ENCODE assay signal across 8 cellular contexts in genomic region chr16:566475-567361, GRCh38. TPM values are rescaled to one million over a fixed set of nuclear protein-coding genes. Genes with fewer than 3 reads are reported as not detected.
A peak's percentile ranks its signal among the peaks of the same experiment; 100 is the strongest.
DNase-seq lines count a peak whose midpoint lies in the region; ATAC-seq, FAIRE-seq and TF ChIP-seq lines count a peak whose summit lies in the region.

Gene NHLRC4 (plus strand): TSS chr16:567005. CDS start chr16:568048, 1,043 bp downstream.

- H3K27me3 ChIP-seq in pancreas = no peaks in the 10 kb centered on the region

- H3K36me3 ChIP-seq in pancreas = no peaks in the 10 kb centered on the region

- H3K36me3 Mint-ChIP-seq in CD14-positive monocyte = no peaks in the 10 kb centered on the region

- no peak for TF ChIP-seq CTCF in CD14-positive monocyte (IDR thresholded peaks at IDR 0.05)
- no peak for TF ChIP-seq CTCF in fibroblast of the aortic adventitia (IDR thresholded peaks at IDR 0.05; ENCODE audit: insufficient read depth, low read length)
- TF ChIP-seq CTCF in pancreas (IDR thresholded peaks at IDR 0.05) = no peak

- ATAC-seq in GM19463 (IDR thresholded peaks at IDR 0.05; ENCODE audit: unreplicated experiment) (peak; percentile 53), pancreas (peak in 3 of 4 donors; percentile 6 to 18 (median 14))

- DNase-seq in CD14-positive monocyte (ENCODE audit: low spot score) = no peak
- DNase-seq in NCI-H226 = peak; percentile 59
- peak; percentile 76 for DNase-seq in activated CD8-positive, alpha-beta memory T cell treated with anti-CD3 and anti-CD28 coated beads, Interleukin-2, amount 50 U/mL, for 48 hours
- peak; percentile 61 for DNase-seq in fibroblast of the aortic adventitia (ENCODE audit: low read depth)
- no peak for DNase-seq in pancreas
- no peak for DNase-seq in NK-92 (lab: John Stamatoyannopoulos, UW; ENCODE audit: unreplicated experiment)
- no peak for DNase-seq in NCI-H446 (lab: John Stamatoyannopoulos, UW)

- no peak for FAIRE-seq in pancreas (lab: Jason Lieb, UNC)

- WGBS in pancreas, 2 donors = 59 to 60% methylated on average over 25 to 26 of the region's 26 CpGs

- no peak within 1 kb of the TSS for H3K27ac Mint-ChIP-seq in CD14-positive monocyte

- intact Hi-C loops in CD14-positive monocyte (cut with micrococcal nuclease) (no loop called here), pancreas (cut with DNase I) (no loop called here)

- no peaks in the 10 kb centered on the region for H3K9me3 ChIP-seq in pancreas

- H3K9me3 Mint-ChIP-seq in CD14-positive monocyte = peaks cover 0 to 2% (median 0%) of the 10 kb centered on the region in 7 donors

- peaks cover 8 to 19% (median 9%) of the 10 kb centered on the region in 3 donors for H3K27me3 Mint-ChIP-seq in CD14-positive monocyte (ENCODE audit: low read depth in 3 of 3)

- H3K27ac ChIP-seq in pancreas = no peak within 1 kb of the TSS

- peaks cover 32% of the 10 kb centered on the region for H3K4me1 Mint-ChIP-seq in CD14-positive monocyte

- H3K4me3 Mint-ChIP-seq in CD14-positive monocyte = peak within 1 kb of the TSS; percentile 52 to 63

- H3K4me3 ChIP-seq in fibroblast of the aortic adventitia (ENCODE audit: low read depth, low read length) (peak within 1 kb of the TSS; percentile 42), pancreas (peak within 1 kb of the TSS in 1 of 4 donors; percentile 23)

- H3K4me1 ChIP-seq in pancreas = peaks cover 0 to 5% (median 3%) of the 10 kb centered on the region in 3 donors

RNA-seq across cellular contexts. Expression of gene NHLRC4, which starts in this region (rescaled TPM):
- polyA plus RNA-seq in CD14-positive monocyte (under 1 TPM; 0.29 to 0.57 TPM), pancreas (under 1 TPM; 0.05 to 0.27 TPM)
- total RNA-seq in fibroblast of the aortic adventitia (ENCODE audit: low replicate concordance) (2.0 and 2.5 TPM in 2 replicates), pancreas (under 1 TPM in 4 of 6 donors, not detected in 2; 0.08 to 0.28 (median 0.14) TPM)

Comparison
In these comparisons a context has a peak if more than half of its experiments do, and no peak if none do; other contexts are left out.
1. Peak in ATAC-seq in pancreas; RNA of the gene not detected or under 1 TPM.
2. DNase-seq: peak in NCI-H226 (single experiment), activated CD8-positive, alpha-beta memory T cell treated with anti-CD3 and anti-CD28 coated beads, Interleukin-2, amount 50 U/mL, for 48 hours (single experiment) and fibroblast of the aortic adventitia (single experiment); none in CD14-positive monocyte (single experiment), pancreas (0 of 6), NK-92 (single experiment) and NCI-H446 (0 of 2).